In genomic region chr4:13536607-13537006, GRCh38 we compare ENCODE assay signal across 15 cellular contexts. TPM values are rescaled to one million over a fixed set of nuclear protein-coding genes. Genes with fewer than 3 reads are reported as not detected.
"Had no signal": no experiment of that assay in that cellular context is flagged by ENCODE, and none has a peak within 500 bp of the region (broad histone marks: within the 10 kb centered on the region; RNA-seq: fewer than 3 reads in every experiment).

No MANE protein-coding gene starts in this region.

- H3K9me3 ChIP-seq: left ventricle myocardium inferior, ovary, thyroid gland, uterus had no signal

- H3K27ac ChIP-seq: brain microvascular endothelial cell, gastroesophageal sphincter, left ventricle myocardium inferior, ovary, thyroid gland, uterus, VCaP had no signal

- DNase-seq: activated CD4-positive, alpha-beta T cell treated with anti-CD3 and anti-CD28 coated beads for 4 hours; activated naive CD4-positive, alpha-beta T cell; brain microvascular endothelial cell; effector memory CD4-positive, alpha-beta T cell; kidney; left ventricle myocardium inferior; ovary; stimulated activated CD4-positive, alpha-beta T cell treated with anti-CD3 and anti-CD28 coated beads, Interleukin-15, amount 100 ng/mL, for 24 hours; stimulated activated CD4-positive, alpha-beta T cell treated with anti-CD3 and anti-CD28 coated beads, Interleukin-4, amount 100 ng/mL, for 24 hours; thyroid gland; uterus had no signal

- H3K36me3 ChIP-seq: brain microvascular endothelial cell, gastroesophageal sphincter, left ventricle myocardium inferior, ovary, thyroid gland, uterus had no signal

- H3K4me1 ChIP-seq: uterus had no signal

- ATAC-seq: gastroesophageal sphincter had no signal

- H3K4me3 ChIP-seq: gastroesophageal sphincter, left ventricle myocardium inferior, ovary, thyroid gland, uterus had no signal

RNA-seq across cellular contexts. Expression of gene NKX3-2, which starts 7.7 kb away (rescaled TPM):
- total RNA-seq: kidney, left ventricle myocardium inferior, renal cortical epithelial cell had no signal
- polyA plus RNA-seq: neural cell had no signal
